ENCODE assay signal across 28 cellular contexts in the genomic region with DNA sequence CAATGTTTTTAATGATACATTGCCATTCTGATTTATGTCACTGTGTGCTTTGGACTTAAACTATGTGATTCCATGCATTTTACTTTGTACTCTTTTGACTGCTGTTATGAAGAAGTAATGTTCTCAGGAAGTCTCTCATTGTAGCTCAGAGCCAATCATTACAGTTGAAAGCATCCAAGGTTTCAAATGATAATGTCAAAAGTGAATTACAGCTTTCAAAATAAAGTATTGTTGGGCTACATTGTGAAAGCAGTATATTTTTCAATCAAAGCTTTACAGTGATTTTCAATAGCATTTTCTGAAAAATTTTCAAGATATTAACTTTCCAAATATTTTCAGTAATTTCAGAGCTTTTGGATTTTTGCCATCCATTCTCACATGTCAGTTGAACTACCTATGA.
"Had no signal": no experiment of that assay in that cellular context is flagged by ENCODE, and none has a peak within 500 bp of the region (broad histone marks: within the 10 kb centered on the region; RNA-seq: fewer than 3 reads in every experiment).

No MANE protein-coding gene starts in this region.

- H3K4me1 ChIP-seq: colonic mucosa, esophagus muscularis mucosa, esophagus squamous epithelium, foreskin keratinocyte, gastrocnemius medialis, gastroesophageal sphincter, heart left ventricle, heart right ventricle had no signal

- H3K4me3 ChIP-seq: colonic mucosa, coronary artery, dorsolateral prefrontal cortex, esophagus muscularis mucosa, esophagus squamous epithelium, gastrocnemius medialis, gastroesophageal sphincter, heart left ventricle, heart right ventricle, hepatocyte had no signal

- H3K9me3 ChIP-seq: colonic mucosa, esophagus muscularis mucosa, gastrocnemius medialis, gastroesophageal sphincter, heart left ventricle, heart right ventricle had no signal

- FAIRE-seq: colon, endometrium, frontal cortex had no signal

- ATAC-seq: effector memory CD8-positive, alpha-beta T cell; esophagus mucosa; foreskin keratinocyte; gastrocnemius medialis; gastroesophageal sphincter; heart left ventricle; heart right ventricle had no signal

- H2AFZ ChIP-seq: hepatocyte had no signal

- H3K36me3 ChIP-seq: colonic mucosa, esophagus muscularis mucosa, esophagus squamous epithelium, gastrocnemius medialis, gastroesophageal sphincter, heart left ventricle, heart right ventricle had no signal

- H3K4me3 Mint-ChIP-seq: dendritic cell treated with granulocyte-macrophage colony-stimulating factor and Interleukin-4, amounts not matched to agents 40 ng/mL and 50 ng/mL, for 4 days; effector memory CD8-positive, alpha-beta T cell; endodermal cell had no signal

- H3K79me2 ChIP-seq: hepatocyte had no signal

- H3K27ac ChIP-seq: colonic mucosa, coronary artery, dorsolateral prefrontal cortex, epithelial cell of prostate, esophagus muscularis mucosa, esophagus squamous epithelium, foreskin keratinocyte, gastrocnemius medialis, gastroesophageal sphincter, heart left ventricle, heart right ventricle, hepatocyte had no signal

- H3K27me3 ChIP-seq: colonic mucosa, esophagus muscularis mucosa, esophagus squamous epithelium, foreskin keratinocyte, gastrocnemius medialis, gastroesophageal sphincter, heart left ventricle, heart right ventricle, hepatocyte had no signal

- H3K27ac Mint-ChIP-seq: dendritic cell treated with granulocyte-macrophage colony-stimulating factor and Interleukin-4, amounts not matched to agents 40 ng/mL and 50 ng/mL, for 4 days; effector memory CD8-positive, alpha-beta T cell; endodermal cell had no signal

- H3K27me3 Mint-ChIP-seq: dendritic cell treated with granulocyte-macrophage colony-stimulating factor and Interleukin-4, amounts not matched to agents 40 ng/mL and 50 ng/mL, for 4 days; effector memory CD8-positive, alpha-beta T cell had no signal

- DNase-seq: colonic mucosa; cortex of kidney; dorsolateral prefrontal cortex; effector CD4-positive, alpha-beta T cell; effector CD8-positive, alpha-beta T cell; effector memory CD4-positive, alpha-beta T cell; effector memory CD8-positive, alpha-beta T cell; endodermal cell; erythroblast; esophagus squamous epithelium; foreskin fibroblast; foreskin keratinocyte; foreskin melanocyte; gastrocnemius medialis; glutamatergic neuron; head of caudate nucleus; heart left ventricle; heart right ventricle had no signal

- H3K4me2 ChIP-seq: hepatocyte had no signal
